ENCODE assay signal across 9 cellular contexts in genomic region chr3:10702961-10703740, GRCh38.
A peak's percentile ranks its signal among the peaks of the same experiment; 100 is the strongest.
DNase-seq lines count a peak whose midpoint lies in the region; ATAC-seq and TF ChIP-seq lines count a peak whose summit lies in the region.
"Had no signal": no experiment of that assay in that cellular context is flagged by ENCODE, and none has a peak within 500 bp of the region (broad histone marks: within the 10 kb centered on the region; RNA-seq: fewer than 3 reads in every experiment).

No MANE protein-coding gene starts in this region.

- H3K4me1 Mint-ChIP-seq in HFFc6 (ENCODE audit: low read depth): peaks cover 10% of the 10 kb centered on the region

- no peak overlapping the region for H3K27ac Mint-ChIP-seq in HFFc6

- H3K4me3 Mint-ChIP-seq in HFFc6: no peak overlapping the region

- H3K27me3 Mint-ChIP-seq in HFFc6 (ENCODE audit: insufficient read depth): peaks cover 26% of the 10 kb centered on the region

- no peaks in the 10 kb centered on the region for H3K36me3 Mint-ChIP-seq in HFFc6 (ENCODE audit: low read depth)

- DNase-seq in activated T-cell treated with anti-CD3 and anti-CD28 coated beads for 48 hours (ENCODE audit: low read depth) (peak; percentile 23), activated T-cell treated with anti-CD3 and anti-CD28 coated beads for 4 hours (no peak), NCI-H460 (ENCODE audit: extremely low read depth, low read depth) (peak; percentile 3), ecto neural progenitor cell (ENCODE audit: low spot score) (peak; percentile 88), putamen (ENCODE audit: low spot score) (peak; percentile 71), HFFc6 (no peak), DMS79 (lab: John Stamatoyannopoulos, UW) (no peak)
- DNase-seq: effector memory CD4-positive, alpha-beta T cell had no signal

- ATAC-seq in GM21390 (IDR thresholded peaks at IDR 0.05; ENCODE audit: unreplicated experiment): no peak

- H3K9me3 Mint-ChIP-seq in HFFc6: no peaks in the 10 kb centered on the region

- TF ChIP-seq CTCF in HFFc6 (IDR thresholded peaks at IDR 0.05): no peak

Comparison
In these comparisons a context has a peak if more than half of its experiments do, and no peak if none do; other contexts are left out.
1. DNase-seq: peak in activated T-cell treated with anti-CD3 and anti-CD28 coated beads for 48 hours (single experiment), NCI-H460 (single experiment), ecto neural progenitor cell (single experiment) and putamen (single experiment); none in activated T-cell treated with anti-CD3 and anti-CD28 coated beads for 4 hours (single experiment), HFFc6 (single experiment) and DMS79 (single experiment).